ENCODE assay signal across 8 cellular contexts in the genomic region with DNA sequence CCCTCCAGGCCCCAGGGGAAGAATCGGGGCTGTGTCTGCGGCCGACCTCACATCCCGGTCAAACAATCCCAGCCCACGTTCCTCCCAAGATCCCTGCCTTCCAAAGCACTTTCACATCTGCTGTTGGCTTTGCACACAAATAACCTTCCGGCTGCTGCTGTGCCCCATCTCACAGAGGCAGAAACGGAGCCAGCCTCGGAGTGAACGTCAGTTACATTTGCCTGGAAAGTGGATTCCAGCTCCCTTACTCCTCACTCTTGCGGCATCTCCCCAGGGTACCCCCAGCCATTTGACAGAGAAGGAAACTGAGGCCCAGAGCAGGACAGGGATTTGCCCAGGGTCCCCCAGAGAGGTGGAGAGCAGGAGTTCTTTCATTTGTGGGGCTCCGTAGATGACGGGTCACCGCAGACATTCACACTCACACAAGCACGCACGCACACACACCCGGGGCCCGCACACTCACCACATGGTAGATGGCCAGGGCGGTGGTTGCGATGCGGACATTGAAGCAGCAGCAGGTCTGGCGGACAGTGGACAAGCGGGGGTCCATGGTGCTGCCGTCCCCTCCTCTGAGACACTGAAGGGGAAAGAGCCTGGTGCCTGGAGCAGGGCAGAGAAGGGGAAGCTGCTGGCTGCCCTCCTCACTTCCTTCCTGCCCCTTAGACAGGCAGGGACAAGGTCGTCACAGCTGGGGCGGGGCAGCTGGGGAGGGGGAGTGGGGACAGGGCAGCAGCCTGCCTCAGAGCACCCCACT. TPM values are rescaled to one million over a fixed set of nuclear protein-coding genes. Genes with fewer than 3 reads are reported as not detected.
A peak's percentile ranks its signal among the peaks of the same experiment; 100 is the strongest.
DNase-seq lines count a peak whose midpoint lies in the region; ATAC-seq lines count a peak whose summit lies in the region.

A gene with protein sequence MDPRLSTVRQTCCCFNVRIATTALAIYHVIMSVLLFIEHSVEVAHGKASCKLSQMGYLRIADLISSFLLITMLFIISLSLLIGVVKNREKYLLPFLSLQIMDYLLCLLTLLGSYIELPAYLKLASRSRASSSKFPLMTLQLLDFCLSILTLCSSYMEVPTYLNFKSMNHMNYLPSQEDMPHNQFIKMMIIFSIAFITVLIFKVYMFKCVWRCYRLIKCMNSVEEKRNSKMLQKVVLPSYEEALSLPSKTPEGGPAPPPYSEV (minus strand): TSS at position 579 of the 754 bp plus-strand sequence. CDS start 29 bp downstream, at position 550.

- peaks cover 16 to 27% of the 10 kb centered on the region in 2 donors for H3K4me1 ChIP-seq in duodenal mucosa (ENCODE audit: control insufficient read depth in 1 of 2, insufficient read depth in 2 of 2, low read length in 2 of 2)

- ATAC-seq in naive B cell (ENCODE audit: low read depth in 2 of 2): peak; percentile 24 to 34

- peaks cover 23 to 39% of the 10 kb centered on the region in 2 donors for H3K36me3 Mint-ChIP-seq in naive B cell

- peak within 1 kb of the TSS; percentile 82 for H3K4me3 ChIP-seq in Jurkat, Clone E6-1 (ENCODE audit: low read length)
- H3K4me3 ChIP-seq in duodenal mucosa (ENCODE audit: low read depth in 1 of 2, low read length in 2 of 2): peak within 1 kb of the TSS; percentile 71

- H3K4me1 Mint-ChIP-seq in naive B cell: peaks cover 67 to 93% (median 84%) of the 10 kb centered on the region in 3 donors

- no peaks in the 10 kb centered on the region for H3K36me3 ChIP-seq in duodenal mucosa (ENCODE audit: control insufficient read depth in 1 of 2, insufficient read depth in 2 of 2, low read length in 2 of 2)

- peak within 1 kb of the TSS; percentile 77 for H3K27ac ChIP-seq in duodenal mucosa (ENCODE audit: low read depth, low read length)

- no peaks in the 10 kb centered on the region for H3K27me3 ChIP-seq in duodenal mucosa (ENCODE audit: control insufficient read depth in 1 of 2, insufficient read depth in 2 of 2, low read length in 2 of 2)

- peak within 1 kb of the TSS; percentile 55 to 63 for H3K9ac ChIP-seq in duodenal mucosa (ENCODE audit: low read depth in 1 of 2, low read length in 2 of 2)

- peak within 1 kb of the TSS; percentile 90 to 100 (median 99) for H3K4me3 Mint-ChIP-seq in naive B cell

- no peaks in the 10 kb centered on the region for H3K9me3 Mint-ChIP-seq in naive B cell

- no peaks in the 10 kb centered on the region for H3K27me3 Mint-ChIP-seq in naive B cell

- DNase-seq in Jurkat, Clone E6-1 (ENCODE audit: low read depth, low spot score): peak; percentile 54
- DNase-seq in activated CD4-positive, CD25-positive, alpha-beta regulatory T cell treated with anti-CD3 and anti-CD28 coated beads, Interleukin-2, amount 50 U/mL, for 72 hours: peak; percentile 65
- DNase-seq in naive B cell (peak; percentile 83), RKO (ENCODE audit: low spot score) (no peak), dedifferentiated amniotic fluid mesenchymal stem cell (ENCODE audit: extremely low spot score) (no peak), NCI-H2171 treated with DMSO at 0.1 percent for 48 hours (lab: John Stamatoyannopoulos, UW) (no peak), NCI-H774 (lab: John Stamatoyannopoulos, UW) (no peak)

- no peaks in the 10 kb centered on the region for H3K9me3 ChIP-seq in duodenal mucosa (ENCODE audit: control insufficient read depth in 1 of 2, low read length in 2 of 2)

- H3K27ac Mint-ChIP-seq in naive B cell: peak within 1 kb of the TSS; percentile 96 to 100 (median 100)

RNA-seq across cellular contexts. Expression of the gene that starts here (rescaled TPM):
- 185 TPM for polyA plus RNA-seq in Jurkat, Clone E6-1 (2012; ENCODE audit: insufficient read depth, insufficient read length)
- polyA plus RNA-seq in naive B cell (ENCODE audit: low read depth in 6 of 6): 1,000 to 10,000 TPM; 1,442 to 2,525 (median 1,701) TPM

Comparison
In these comparisons a context has a peak if more than half of its experiments do, and no peak if none do; other contexts are left out.
1. DNase-seq: peak in Jurkat, Clone E6-1 (single experiment), activated CD4-positive, CD25-positive, alpha-beta regulatory T cell treated with anti-CD3 and anti-CD28 coated beads, Interleukin-2, amount 50 U/mL, for 72 hours (single experiment) and naive B cell (single experiment); none in RKO (single experiment), dedifferentiated amniotic fluid mesenchymal stem cell (single experiment), NCI-H2171 treated with DMSO at 0.1 percent for 48 hours (single experiment) and NCI-H774 (single experiment).